17 cellular contexts compared by ENCODE assay signal in the genomic region with DNA sequence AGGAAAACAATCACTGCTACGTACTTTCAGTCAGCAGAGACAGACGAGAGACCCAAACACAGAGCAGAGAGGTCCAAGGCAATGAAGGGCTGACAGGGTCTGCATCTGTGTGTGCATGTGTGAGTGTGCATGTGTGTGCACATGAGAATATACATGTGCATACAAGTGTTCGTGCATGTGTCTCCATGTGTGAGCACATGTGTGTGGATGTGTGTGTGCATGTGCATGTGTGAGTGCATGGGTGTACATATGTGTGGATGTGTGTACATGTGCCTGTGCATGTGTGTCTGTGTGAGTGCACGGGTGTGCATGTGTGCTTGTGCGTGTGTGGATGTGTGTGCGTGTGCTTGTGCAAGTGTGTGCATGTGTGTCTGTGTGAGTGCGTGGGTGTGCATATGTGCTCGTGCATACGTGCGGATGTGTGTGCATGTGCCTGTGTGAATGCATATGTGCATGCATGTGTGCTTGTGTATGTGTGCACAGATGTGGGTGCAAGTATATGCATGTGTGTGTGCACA.
DNase-seq lines count a peak whose midpoint lies in the region; FAIRE-seq and TF ChIP-seq lines count a peak whose summit lies in the region.
"Had no signal": no experiment of that assay in that cellular context is flagged by ENCODE, and none has a peak within 500 bp of the region (broad histone marks: within the 10 kb centered on the region; RNA-seq: fewer than 3 reads in every experiment).

No MANE protein-coding gene starts in this region.

- H3K4me2 ChIP-seq in mesendoderm (ENCODE audit: low read length) = no peak overlapping the region

- H3K9ac ChIP-seq in mesendoderm (ENCODE audit: low read length) = no peak overlapping the region
- H3K9ac ChIP-seq: GM23248 had no signal

- peaks cover 25% of the 10 kb centered on the region for H3K4me1 Mint-ChIP-seq in brain
- H3K4me1 Mint-ChIP-seq: B cell had no signal

- H3K36me3 ChIP-seq in mesendoderm (ENCODE audit: control insufficient read depth, insufficient read depth, low read length) = no peaks in the 10 kb centered on the region
- H3K36me3 ChIP-seq in spleen = no peaks in the 10 kb centered on the region
- no peaks in the 10 kb centered on the region for H3K36me3 ChIP-seq in transverse colon
- H3K36me3 ChIP-seq: HAP-1 had no signal

- in situ Hi-C loops in transverse colon (cut with MboI; ENCODE audit: low pct_ligation_motif_present in 1 of 4, low pct_unique_long_range_greater_than_20kb in 1 of 4, low sequenced_read_pairs in 3 of 4) = no loop called here

- H2BK120ac ChIP-seq in mesendoderm (ENCODE audit: low read depth, low read length) = no peak overlapping the region

- H3K9me3 ChIP-seq in spleen (no peaks in the 10 kb centered on the region), transverse colon (no peaks in the 10 kb centered on the region)
- H3K9me3 ChIP-seq: HAP-1 had no signal

- no peak overlapping the region for H2AK5ac ChIP-seq in mesendoderm (ENCODE audit: low read length)

- peak; percentile 49 for FAIRE-seq in HTR-8/SVneo (lab: Jason Lieb, UNC)
- FAIRE-seq: A204.1, GM18507 had no signal

- H3K27me3 ChIP-seq in mesendoderm (ENCODE audit: insufficient read depth, low read length, poor library complexity) = no peaks in the 10 kb centered on the region
- H3K27me3 ChIP-seq in spleen (replicated peaks in 1 of 7) = peaks cover 0 to 63% (median 0%) of the 10 kb centered on the region in 7 donors
- peaks cover 13% of the 10 kb centered on the region for H3K27me3 ChIP-seq in transverse colon

- DNase-seq in HTR-8/SVneo (ENCODE audit: insufficient read length, low spot score) = no peak
- DNase-seq in mesendoderm = no peak
- DNase-seq in HK-2 (ENCODE audit: unreplicated experiment) = no peak
- no peak for DNase-seq in spleen
- no peak for DNase-seq in transverse colon
- DNase-seq: C1 segment of cervical spinal cord; Calu3; CD4-positive, alpha-beta T cell; DMS 273 treated with DMSO at 0.1 percent for 48 hours; GM23248; HFFc6 had no signal

- no peak overlapping the region for H3K18ac ChIP-seq in mesendoderm (ENCODE audit: low read length)

- no peak overlapping the region for H3K56ac ChIP-seq in mesendoderm (ENCODE audit: low read length)

- TF ChIP-seq CTCF in brain (conservative IDR thresholded peaks at IDR 0.05) (no peak), spleen (IDR thresholded peaks at IDR 0.05 in 8 of 11, conservative IDR thresholded peaks at IDR 0.05 in 3 of 11) (no peak), transverse colon (IDR thresholded peaks at IDR 0.05) (no peak)

- H3K79me1 ChIP-seq in mesendoderm (ENCODE audit: low read length) = no peaks in the 10 kb centered on the region

- H3K4me1 ChIP-seq in mesendoderm (ENCODE audit: control insufficient read depth, low read depth, low read length) (peaks cover 10% of the 10 kb centered on the region), spleen (no peaks in the 10 kb centered on the region), transverse colon (no peaks in the 10 kb centered on the region)
- H3K4me1 ChIP-seq: HAP-1 had no signal

- no peaks in the 10 kb centered on the region for H3K79me2 ChIP-seq in mesendoderm (ENCODE audit: control insufficient read depth, insufficient read depth, low read length)

- H3K9me3 Mint-ChIP-seq in brain = peaks cover 0 to 11% (median 3%) of the 10 kb centered on the region in 5 experiments
- H3K9me3 Mint-ChIP-seq: CD4-positive, alpha-beta T cell had no signal

- H2BK15ac ChIP-seq in mesendoderm (replicated peaks; ENCODE audit: low read depth) = no peak overlapping the region

- H3K4me3 Mint-ChIP-seq in brain = no peak overlapping the region
- H3K4me3 Mint-ChIP-seq: B cell; CD4-positive, alpha-beta T cell; HFFc6 had no signal

- peaks cover 11% of the 10 kb centered on the region for H3K27me3 Mint-ChIP-seq in brain

- WGBS in mesendoderm (ENCODE audit: extremely low coverage, insufficient coverage, low lambda C conversion rate) = no CpG with 5 or more reads among the region's 10 CpGs
- 69 to 92% (median 81%) methylated on average over 10 of the region's 10 CpGs for WGBS in spleen, 5 donors
- 77 to 81% methylated on average over 3 to 10 of the region's 10 CpGs for WGBS in transverse colon (ENCODE audit: low coverage in 1 of 2), 2 donors

- intact Hi-C loops in spleen (cut with DNase I; ENCODE audit: low total_unique reads) (no loop called here), transverse colon (cut with DNase I; ENCODE audit: low total_unique reads) (no loop called here)

- no peak overlapping the region for H3K27ac ChIP-seq in mesendoderm (ENCODE audit: low read depth, low read length)
- peak overlapping the region; percentile 7 for H3K27ac ChIP-seq in temporal lobe (ENCODE audit: low read depth, low read length)
- no peak overlapping the region for H3K27ac ChIP-seq in spleen
- H3K27ac ChIP-seq in transverse colon = no peak overlapping the region
- H3K27ac ChIP-seq: GM23248 had no signal

- TF ChIP-seq EP300 in transverse colon (IDR thresholded peaks at IDR 0.05; ENCODE audit: low read depth) = no peak

- no peak overlapping the region for H3K4ac ChIP-seq in mesendoderm (ENCODE audit: low read depth, low read length)

- peak overlapping the region in 3 of 5 experiments; percentile 35 to 52 (median 46) for H3K27ac Mint-ChIP-seq in brain
- H3K27ac Mint-ChIP-seq: B cell; CD4-positive, alpha-beta T cell; HFFc6 had no signal

- no peaks in the 10 kb centered on the region for H3K36me3 Mint-ChIP-seq in brain

- TF ChIP-seq POLR2A in spleen (IDR thresholded peaks at IDR 0.05) = no peak
- no peak for TF ChIP-seq POLR2A in transverse colon (IDR thresholded peaks at IDR 0.05)

- H3K23ac ChIP-seq in mesendoderm (ENCODE audit: low read length) = peak overlapping the region; percentile 66

- H4K8ac ChIP-seq in mesendoderm (ENCODE audit: low read depth, low read length) = no peak overlapping the region

- H4K5ac ChIP-seq in mesendoderm (ENCODE audit: low read length) = no peak overlapping the region

- no peak overlapping the region for H2BK5ac ChIP-seq in mesendoderm (ENCODE audit: low read length)

- H3K4me3 ChIP-seq in mesendoderm (ENCODE audit: low read length) = no peak overlapping the region
- no peak overlapping the region for H3K4me3 ChIP-seq in spleen
- no peak overlapping the region for H3K4me3 ChIP-seq in transverse colon
- H3K4me3 ChIP-seq: GM23248, HAP-1 had no signal
